8 cellular contexts compared by ENCODE assay signal in genomic region chr2:201071305-201072200, GRCh38. TPM values are rescaled to one million over a fixed set of nuclear protein-coding genes. Genes with fewer than 3 reads are reported as not detected.
DNase-seq lines count a peak whose midpoint lies in the region; ATAC-seq and TF ChIP-seq lines count a peak whose summit lies in the region.

Gene HYCC2, minus strand, starts transcription at chr2:201071671. Its CDS starts 47,662 bp downstream, at chr2:201024009.
Gene NDUFB3, plus strand, starts transcription at chr2:201072001. Its CDS starts 6,882 bp downstream, at chr2:201078883.

- peak within 1 kb of the TSS; percentile 81 for H2AFZ ChIP-seq in DND-41 (ENCODE audit: low read depth, low read length)
- H2AFZ ChIP-seq in KMS-11 (ENCODE audit: low read depth), result peak within 1 kb of the TSS; percentile 62

- H3K4me2 ChIP-seq in DND-41 (ENCODE audit: insufficient read depth, low read length) (peak within 1 kb of the TSS; percentile 89), KMS-11 (peak within 1 kb of the TSS; percentile 94)

- intact Hi-C loops in Panc1 (cut with micrococcal nuclease; ENCODE audit: unreplicated experiment) (no loop called here), esophagus muscularis mucosa (cut with DNase I) (loop anchor here (5.0 to 10.0 kb wide), 3 partner anchors 46 to 109 kb away; partner anchors contain the start of genes CFLAR and ORC2)

- H4K20me1 ChIP-seq in DND-41 (ENCODE audit: insufficient read depth, low read length) (no peaks in the 10 kb centered on the region), KMS-11 (ENCODE audit: insufficient read depth) (no peaks in the 10 kb centered on the region)

- no peaks in the 10 kb centered on the region for H3K27me3 ChIP-seq in DND-41 (ENCODE audit: insufficient read depth, low read length, poor library complexity)
- H3K27me3 ChIP-seq in KMS-11 (ENCODE audit: insufficient read depth, low read depth), result no peaks in the 10 kb centered on the region
- no peaks in the 10 kb centered on the region for H3K27me3 ChIP-seq in Panc1 (ENCODE audit: control insufficient read depth, insufficient read depth, low read length)
- H3K27me3 ChIP-seq in esophagus muscularis mucosa, result no peaks in the 10 kb centered on the region
- no peaks in the 10 kb centered on the region for H3K27me3 ChIP-seq in muscle layer of duodenum (ENCODE audit: low read depth, low read length)

- DNase-seq in DND-41, result peak; percentile 93
- DNase-seq in Panc1 (ENCODE audit: low read depth, low spot score), result peak; percentile 84
- peak; percentile 89 for DNase-seq in activated T-cell treated with anti-CD3 and anti-CD28 coated beads, Interleukin-2, amount 50 U/mL, for 4 hours
- peak; percentile 98 for DNase-seq in esophagus muscularis mucosa (ENCODE audit: extremely low spot score)
- DNase-seq in stimulated activated CD8-positive, alpha-beta memory T cell treated with anti-CD3 and anti-CD28 coated beads, Interleukin-7, amount 100 ng/mL, for 4 hours (ENCODE audit: low read depth in 2 of 2), result peak; percentile 86 to 89

- H3K79me2 ChIP-seq in DND-41 (ENCODE audit: insufficient read depth, low read length) (peaks cover 92% of the 10 kb centered on the region), KMS-11 (ENCODE audit: insufficient read depth, low read depth) (peaks cover 88% of the 10 kb centered on the region)

- H3K9me3 Mint-ChIP-seq in activated T-cell treated with anti-CD3 and anti-CD28 coated beads, Interleukin-2, amount 50 U/mL, for 4 hours, result no peaks in the 10 kb centered on the region

- POLR2A ChIA-PET in Panc1 (lab: Charles Lee), result interaction anchor here (0.6 kb wide), 1 partner anchor 165 kb away, joined by 4 read pairs; no protein-coding TSS in a partner anchor

- H3K9ac ChIP-seq in DND-41 (ENCODE audit: low read depth, low read length) (peak within 1 kb of the TSS; percentile 63), KMS-11 (peak within 1 kb of the TSS; percentile 35; the same call in 1 of the 2 replicates)

- H3K9me3 ChIP-seq in DND-41 (ENCODE audit: insufficient read depth, low read length, severe bottlenecking), result no peaks in the 10 kb centered on the region
- no peaks in the 10 kb centered on the region for H3K9me3 ChIP-seq in Panc1 (ENCODE audit: control insufficient read depth, insufficient read depth, low read depth, low read length)
- H3K9me3 ChIP-seq in esophagus muscularis mucosa, result no peaks in the 10 kb centered on the region
- no peaks in the 10 kb centered on the region for H3K9me3 ChIP-seq in muscle layer of duodenum (ENCODE audit: control insufficient read depth in 1 of 2, low read length in 2 of 2)

- CTCF ChIA-PET in Panc1 (lab: Charles Lee), result interaction anchor here (0.7 to 2.4 kb wide), 3 partner anchors 87 to 92 kb away, joined by 3 to 9 read pairs (median 3); no protein-coding TSS in a partner anchor

- peak; percentile 96 for ATAC-seq in DND-41 (ENCODE audit: insufficient read depth, low read depth)
- ATAC-seq in GM21737 (IDR thresholded peaks at IDR 0.05; ENCODE audit: unreplicated experiment), result peak; percentile 97
- peak; percentile 99 for ATAC-seq in Panc1
- peak; percentile 96 to 98 for ATAC-seq in activated T-cell treated with anti-CD3 and anti-CD28 coated beads, Interleukin-2, amount 50 U/mL, for 4 hours

- H3K4me3 Mint-ChIP-seq in activated T-cell treated with anti-CD3 and anti-CD28 coated beads, Interleukin-2, amount 50 U/mL, for 4 hours, result peak within 1 kb of the TSS; percentile 93

- H3K27ac ChIP-seq in DND-41 (ENCODE audit: low read length), result peak within 1 kb of the TSS; percentile 92
- H3K27ac ChIP-seq in KMS-11, result peak within 1 kb of the TSS; percentile 36
- H3K27ac ChIP-seq in Panc1 (ENCODE audit: low read length), result peak within 1 kb of the TSS; percentile 94
- peak within 1 kb of the TSS; percentile 85 to 91 (median 88) for H3K27ac ChIP-seq in esophagus muscularis mucosa (replicated peaks in 1 of 4)
- peak within 1 kb of the TSS; percentile 97 for H3K27ac ChIP-seq in muscle layer of duodenum (ENCODE audit: low read length)

- H3K4me3 ChIP-seq in DND-41 (ENCODE audit: low read depth in 1 of 2, low read length in 2 of 2) (peak within 1 kb of the TSS; percentile 83 to 85), KMS-11 (IDR thresholded peaks at IDR 0.05; ENCODE audit: insufficient read depth, low read depth, low read length) (peak within 1 kb of the TSS; percentile 97), Panc1 (ENCODE audit: low read depth in 2 of 2, low read length in 2 of 2) (peak within 1 kb of the TSS; percentile 92 to 99), esophagus muscularis mucosa (peak within 1 kb of the TSS; percentile 70 to 90 (median 79)), muscle layer of duodenum (ENCODE audit: low read depth in 1 of 2, low read length in 2 of 2) (peak within 1 kb of the TSS; percentile 98 to 100)

- TF ChIP-seq POLR2A in esophagus muscularis mucosa (IDR thresholded peaks at IDR 0.05; ENCODE audit: low read depth), result no peak

- BruUV-seq in Panc1 (replicated peaks; lab: Mats Ljungman, UMichigan), result no TSS peak

- H3K27me3 Mint-ChIP-seq in activated T-cell treated with anti-CD3 and anti-CD28 coated beads, Interleukin-2, amount 50 U/mL, for 4 hours (ENCODE audit: low read depth), result no peaks in the 10 kb centered on the region

- no peak for TF ChIP-seq EP300 in esophagus muscularis mucosa (IDR thresholded peaks at IDR 0.05)

- under 1% methylated on average over 38 of the region's 48 CpGs for WGBS in esophagus muscularis mucosa

- peaks cover 2% of the 10 kb centered on the region for H3K36me3 Mint-ChIP-seq in activated T-cell treated with anti-CD3 and anti-CD28 coated beads, Interleukin-2, amount 50 U/mL, for 4 hours (ENCODE audit: insufficient read depth)

- H3K4me1 ChIP-seq in DND-41 (ENCODE audit: insufficient read depth, low read length) (peaks cover 56% of the 10 kb centered on the region), KMS-11 (ENCODE audit: low read depth, poor library complexity, severe bottlenecking) (peaks cover 75% of the 10 kb centered on the region), Panc1 (ENCODE audit: control insufficient read depth, insufficient read depth, low read length) (peaks cover 22% of the 10 kb centered on the region), esophagus muscularis mucosa (peaks cover 35 to 77% (median 70%) of the 10 kb centered on the region in 4 donors), muscle layer of duodenum (ENCODE audit: control insufficient read depth in 1 of 2, insufficient read depth in 2 of 2, low read length in 2 of 2) (peaks cover 14 to 41% of the 10 kb centered on the region in 2 donors)

- no peaks in the 10 kb centered on the region; the same call in 1 of the 2 replicates for H3K36me3 ChIP-seq in DND-41 (ENCODE audit: insufficient read depth, low read length)
- H3K36me3 ChIP-seq in KMS-11 (ENCODE audit: insufficient read depth), result no peaks in the 10 kb centered on the region
- no peaks in the 10 kb centered on the region for H3K36me3 ChIP-seq in Panc1 (ENCODE audit: control insufficient read depth, insufficient read depth, low read length)
- H3K36me3 ChIP-seq in esophagus muscularis mucosa, result no peaks in the 10 kb centered on the region
- H3K36me3 ChIP-seq in muscle layer of duodenum (ENCODE audit: control insufficient read depth in 1 of 2, insufficient read depth in 2 of 2, low read length in 2 of 2), result no peaks in the 10 kb centered on the region

- in situ Hi-C loops in Panc1 (cut with HindIII; ENCODE audit: low pct_unique_long_range_greater_than_20kb, low sequenced_read_pairs), result no loop called here

- TF ChIP-seq CTCF in DND-41 (IDR thresholded peaks at IDR 0.05; ENCODE audit: borderline replicate concordance, extremely low read depth, low read length, poor library complexity, severe bottlenecking), result peak; percentile 63
- TF ChIP-seq CTCF in KMS-11 (conservative IDR thresholded peaks at IDR 0.05; ENCODE audit: low read depth, low read length), result 0 out of 2 replicates have a peak, but pooled peaks have one; percentile 22
- no peak for TF ChIP-seq CTCF in Panc1 (IDR thresholded peaks at IDR 0.05)
- TF ChIP-seq CTCF in esophagus muscularis mucosa (IDR thresholded peaks at IDR 0.05), result peak in 2 of 3 experiments; percentile 30 to 32

- H3K4me1 Mint-ChIP-seq in activated T-cell treated with anti-CD3 and anti-CD28 coated beads, Interleukin-2, amount 50 U/mL, for 4 hours (ENCODE audit: low read depth), result peaks cover 50% of the 10 kb centered on the region

RNA-seq across cellular contexts. Expression of gene HYCC2, which starts in this region (rescaled TPM):
- total RNA-seq in Panc1 (2021; ENCODE audit: unreplicated experiment), result 12.0 TPM
- 1.9 TPM for polyA plus RNA-seq in Panc1 (2012; ENCODE audit: insufficient read length)
- 10 to 100 TPM; 27.2 to 33.3 (median 27.7) TPM for total RNA-seq in activated T-cell treated with anti-CD3 and anti-CD28 coated beads, Interleukin-2, amount 50 U/mL, for 4 hours
- total RNA-seq in esophagus muscularis mucosa, result 10 to 100 TPM in 3 of 4 donors, 1 to 10 TPM in 1; 9.1 to 15.4 (median 10.8) TPM

RNA-seq across cellular contexts. Expression of gene NDUFB3, which starts in this region (rescaled TPM):
- total RNA-seq in Panc1 (2021; ENCODE audit: unreplicated experiment) (88.6 TPM), esophagus muscularis mucosa (100 to 1,000 TPM in 1 of 4 donors, 10 to 100 TPM in 3; 36.0 to 100 (median 47.6) TPM)
- 47.9 TPM for polyA plus RNA-seq in Panc1 (2012; ENCODE audit: insufficient read length)
- total RNA-seq in activated T-cell treated with anti-CD3 and anti-CD28 coated beads, Interleukin-2, amount 50 U/mL, for 4 hours, result 100 to 1,000 TPM; 113 to 124 (median 121) TPM

Comparison
In these comparisons a context has a peak if more than half of its experiments do, and no peak if none do; other contexts are left out.
1. Peak in every context shown above with its lines: DNase-seq, ATAC-seq, H3K4me3 ChIP-seq and H3K27ac ChIP-seq.
2. H3K27ac ChIP-seq: peak in every context shown above with its lines; median percentile 97 in muscle layer of duodenum; 94 in Panc1; 92 in DND-41; 88 in esophagus muscularis mucosa; 36 in KMS-11.